Comparison of ENCODE assay signal across 9 cellular contexts in the genomic region with DNA sequence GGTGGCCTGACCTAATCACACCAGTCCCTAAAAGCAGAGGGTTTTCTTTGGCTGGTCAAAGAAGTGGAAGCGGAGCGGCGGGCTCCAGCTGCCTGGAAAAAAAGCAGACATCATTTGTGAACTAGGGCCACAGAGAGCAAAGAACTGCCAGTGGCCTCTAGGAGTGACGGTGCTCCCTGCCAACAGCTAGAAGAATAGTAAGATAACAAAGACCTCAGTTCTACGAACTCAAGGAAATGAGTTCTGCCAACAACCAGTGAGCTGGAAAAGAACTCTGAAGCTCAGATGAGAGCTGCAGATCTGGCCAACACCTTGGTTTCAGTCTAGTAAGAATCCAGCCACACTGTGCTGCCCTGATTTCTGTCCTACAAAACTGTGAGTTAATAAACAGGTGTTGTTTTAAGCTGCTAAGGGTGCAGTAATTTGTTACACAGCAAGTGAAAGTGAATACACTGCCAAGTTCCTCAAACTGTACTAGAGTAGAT.
DNase-seq lines count a peak whose midpoint lies in the region; ATAC-seq, FAIRE-seq and TF ChIP-seq lines count a peak whose summit lies in the region.
"Had no signal": no experiment of that assay in that cellular context is flagged by ENCODE, and none has a peak within 500 bp of the region (broad histone marks: within the 10 kb centered on the region; RNA-seq: fewer than 3 reads in every experiment).

No MANE protein-coding gene starts in this region.

- intact Hi-C loops in Right ventricle myocardium superior (cut with DNase I) (no loop called here), stomach (cut with DNase I; ENCODE audit: low total_unique reads) (no loop called here)

- no peak overlapping the region for H3K4me3 ChIP-seq in stomach
- H3K4me3 ChIP-seq: skin epidermis had no signal

- TF ChIP-seq CTCF in stomach (IDR thresholded peaks at IDR 0.05): peak in 1 of 7 experiments; percentile 17

- H3K9me3 ChIP-seq in stomach: no peaks in the 10 kb centered on the region

- WGBS in stomach, 5 donors: 15 to 49% (median 37%) methylated on average over 5 of the region's 5 CpGs

- peak; percentile 18 for DNase-seq in GM18507 (ENCODE audit: extremely low spot score, insufficient read length, low read depth)
- peak; percentile 19 for DNase-seq in NCI-H2227 (lab: John Stamatoyannopoulos, UW; ENCODE audit: unreplicated experiment)
- peak; percentile 60 for DNase-seq in Right ventricle myocardium superior
- DNase-seq in stomach: peak; percentile 66
- DNase-seq in SW480 (ENCODE audit: low spot score): no peak
- no peak for DNase-seq in NCI-H1694 treated with DMSO at 0.1 percent for 48 hours (lab: John Stamatoyannopoulos, UW)
- DNase-seq in D341Med (ENCODE audit: low spot score): no peak

- H3K27ac ChIP-seq in stomach: peak overlapping the region; percentile 50 to 70 (median 55)

- peaks cover 3 to 39% (median 17%) of the 10 kb centered on the region in 4 donors for H3K4me1 ChIP-seq in stomach

- peak; percentile 84 for ATAC-seq in GM21723 (IDR thresholded peaks at IDR 0.05; ENCODE audit: unreplicated experiment)
- ATAC-seq in Right ventricle myocardium superior (ENCODE audit: poor library complexity): peak; percentile 88

- TF ChIP-seq POLR2A in stomach (IDR thresholded peaks at IDR 0.05): no peak

- TF ChIP-seq EP300 in stomach (IDR thresholded peaks at IDR 0.05): no peak

- no peaks in the 10 kb centered on the region for H3K36me3 ChIP-seq in stomach

- no peaks in the 10 kb centered on the region for H3K27me3 ChIP-seq in stomach

- FAIRE-seq in GM18507 (lab: Jason Lieb, UNC): peak; percentile 93

Comparison
In these comparisons a context has a peak if more than half of its experiments do, and no peak if none do; other contexts are left out.
1. DNase-seq: peak in GM18507 (single experiment), NCI-H2227 (single experiment), Right ventricle myocardium superior (single experiment) and stomach (single experiment); none in SW480 (single experiment), NCI-H1694 treated with DMSO at 0.1 percent for 48 hours (single experiment) and D341Med (single experiment).